In the genomic region with DNA sequence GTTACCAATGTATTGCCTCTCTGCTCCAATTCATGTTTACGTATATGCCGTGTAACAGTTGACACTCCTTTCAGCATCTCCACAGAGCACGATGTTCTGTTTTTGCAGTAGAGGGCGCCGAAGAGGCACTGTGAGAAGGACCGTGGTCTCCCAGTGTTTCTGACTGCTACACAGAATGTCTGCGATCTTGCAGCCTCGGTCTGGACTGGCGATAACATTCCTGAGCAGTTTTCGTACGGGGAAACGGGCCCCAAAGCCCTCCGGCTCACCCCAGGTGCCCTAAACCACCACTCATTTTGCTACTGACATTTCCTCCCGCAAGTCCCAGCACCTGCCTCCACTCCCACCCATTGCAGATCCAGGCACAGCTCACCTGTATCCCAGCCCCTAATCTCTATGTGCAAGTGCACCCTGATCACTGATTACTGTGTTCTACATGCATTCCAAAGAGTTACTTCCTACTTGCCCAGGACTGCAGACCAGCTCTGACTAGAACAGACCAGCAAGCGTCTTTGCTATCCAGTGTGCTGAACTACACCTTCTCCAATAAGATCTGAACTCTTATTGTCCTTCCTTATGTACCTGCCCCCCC, we compare ENCODE assay signal across 1 cellular context.
TF ChIP-seq lines count a peak whose summit lies in the region.

No MANE protein-coding gene starts in this region.

TF ChIP-seq in Ishikawa, 13 proteins besides CTCF, POLR2A, EP300 and RAD21 (continued from another document):
- TF ChIP-seq, protein P1, sequence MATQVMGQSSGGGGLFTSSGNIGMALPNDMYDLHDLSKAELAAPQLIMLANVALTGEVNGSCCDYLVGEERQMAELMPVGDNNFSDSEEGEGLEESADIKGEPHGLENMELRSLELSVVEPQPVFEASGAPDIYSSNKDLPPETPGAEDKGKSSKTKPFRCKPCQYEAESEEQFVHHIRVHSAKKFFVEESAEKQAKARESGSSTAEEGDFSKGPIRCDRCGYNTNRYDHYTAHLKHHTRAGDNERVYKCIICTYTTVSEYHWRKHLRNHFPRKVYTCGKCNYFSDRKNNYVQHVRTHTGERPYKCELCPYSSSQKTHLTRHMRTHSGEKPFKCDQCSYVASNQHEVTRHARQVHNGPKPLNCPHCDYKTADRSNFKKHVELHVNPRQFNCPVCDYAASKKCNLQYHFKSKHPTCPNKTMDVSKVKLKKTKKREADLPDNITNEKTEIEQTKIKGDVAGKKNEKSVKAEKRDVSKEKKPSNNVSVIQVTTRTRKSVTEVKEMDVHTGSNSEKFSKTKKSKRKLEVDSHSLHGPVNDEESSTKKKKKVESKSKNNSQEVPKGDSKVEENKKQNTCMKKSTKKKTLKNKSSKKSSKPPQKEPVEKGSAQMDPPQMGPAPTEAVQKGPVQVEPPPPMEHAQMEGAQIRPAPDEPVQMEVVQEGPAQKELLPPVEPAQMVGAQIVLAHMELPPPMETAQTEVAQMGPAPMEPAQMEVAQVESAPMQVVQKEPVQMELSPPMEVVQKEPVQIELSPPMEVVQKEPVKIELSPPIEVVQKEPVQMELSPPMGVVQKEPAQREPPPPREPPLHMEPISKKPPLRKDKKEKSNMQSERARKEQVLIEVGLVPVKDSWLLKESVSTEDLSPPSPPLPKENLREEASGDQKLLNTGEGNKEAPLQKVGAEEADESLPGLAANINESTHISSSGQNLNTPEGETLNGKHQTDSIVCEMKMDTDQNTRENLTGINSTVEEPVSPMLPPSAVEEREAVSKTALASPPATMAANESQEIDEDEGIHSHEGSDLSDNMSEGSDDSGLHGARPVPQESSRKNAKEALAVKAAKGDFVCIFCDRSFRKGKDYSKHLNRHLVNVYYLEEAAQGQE (IDR thresholded peaks at IDR 0.05; ENCODE audit: low read depth), result peak; percentile 72
TF ChIP-seq in Ishikawa: peak in this region for 1.
